In the genomic region with DNA sequence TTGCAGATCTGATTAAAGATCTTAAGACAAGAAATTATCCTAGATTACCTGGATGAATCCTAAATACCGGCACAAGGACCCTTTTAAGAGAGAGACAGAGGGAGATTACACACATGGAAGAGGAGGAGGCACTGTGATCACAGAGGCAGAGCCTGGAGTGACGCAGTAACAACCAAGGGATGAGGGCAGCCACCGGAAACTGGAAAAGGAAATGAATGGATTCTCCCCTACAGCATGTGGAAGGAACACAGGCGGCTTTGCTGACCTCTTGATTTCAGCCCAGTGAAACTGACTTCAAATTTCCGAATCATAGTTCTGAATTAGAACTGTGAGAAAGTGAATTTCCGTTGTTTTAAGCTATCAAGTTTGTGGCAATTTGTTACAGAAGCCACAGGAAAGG, we compare ENCODE assay signal across 1 cellular context.
TF ChIP-seq lines count a peak whose summit lies in the region.

No MANE protein-coding gene starts in this region.

TF ChIP-seq in GM23338, 12 proteins besides CTCF, POLR2A, EP300 and RAD21 (continued from another document):
- TF ChIP-seq, protein P1, sequence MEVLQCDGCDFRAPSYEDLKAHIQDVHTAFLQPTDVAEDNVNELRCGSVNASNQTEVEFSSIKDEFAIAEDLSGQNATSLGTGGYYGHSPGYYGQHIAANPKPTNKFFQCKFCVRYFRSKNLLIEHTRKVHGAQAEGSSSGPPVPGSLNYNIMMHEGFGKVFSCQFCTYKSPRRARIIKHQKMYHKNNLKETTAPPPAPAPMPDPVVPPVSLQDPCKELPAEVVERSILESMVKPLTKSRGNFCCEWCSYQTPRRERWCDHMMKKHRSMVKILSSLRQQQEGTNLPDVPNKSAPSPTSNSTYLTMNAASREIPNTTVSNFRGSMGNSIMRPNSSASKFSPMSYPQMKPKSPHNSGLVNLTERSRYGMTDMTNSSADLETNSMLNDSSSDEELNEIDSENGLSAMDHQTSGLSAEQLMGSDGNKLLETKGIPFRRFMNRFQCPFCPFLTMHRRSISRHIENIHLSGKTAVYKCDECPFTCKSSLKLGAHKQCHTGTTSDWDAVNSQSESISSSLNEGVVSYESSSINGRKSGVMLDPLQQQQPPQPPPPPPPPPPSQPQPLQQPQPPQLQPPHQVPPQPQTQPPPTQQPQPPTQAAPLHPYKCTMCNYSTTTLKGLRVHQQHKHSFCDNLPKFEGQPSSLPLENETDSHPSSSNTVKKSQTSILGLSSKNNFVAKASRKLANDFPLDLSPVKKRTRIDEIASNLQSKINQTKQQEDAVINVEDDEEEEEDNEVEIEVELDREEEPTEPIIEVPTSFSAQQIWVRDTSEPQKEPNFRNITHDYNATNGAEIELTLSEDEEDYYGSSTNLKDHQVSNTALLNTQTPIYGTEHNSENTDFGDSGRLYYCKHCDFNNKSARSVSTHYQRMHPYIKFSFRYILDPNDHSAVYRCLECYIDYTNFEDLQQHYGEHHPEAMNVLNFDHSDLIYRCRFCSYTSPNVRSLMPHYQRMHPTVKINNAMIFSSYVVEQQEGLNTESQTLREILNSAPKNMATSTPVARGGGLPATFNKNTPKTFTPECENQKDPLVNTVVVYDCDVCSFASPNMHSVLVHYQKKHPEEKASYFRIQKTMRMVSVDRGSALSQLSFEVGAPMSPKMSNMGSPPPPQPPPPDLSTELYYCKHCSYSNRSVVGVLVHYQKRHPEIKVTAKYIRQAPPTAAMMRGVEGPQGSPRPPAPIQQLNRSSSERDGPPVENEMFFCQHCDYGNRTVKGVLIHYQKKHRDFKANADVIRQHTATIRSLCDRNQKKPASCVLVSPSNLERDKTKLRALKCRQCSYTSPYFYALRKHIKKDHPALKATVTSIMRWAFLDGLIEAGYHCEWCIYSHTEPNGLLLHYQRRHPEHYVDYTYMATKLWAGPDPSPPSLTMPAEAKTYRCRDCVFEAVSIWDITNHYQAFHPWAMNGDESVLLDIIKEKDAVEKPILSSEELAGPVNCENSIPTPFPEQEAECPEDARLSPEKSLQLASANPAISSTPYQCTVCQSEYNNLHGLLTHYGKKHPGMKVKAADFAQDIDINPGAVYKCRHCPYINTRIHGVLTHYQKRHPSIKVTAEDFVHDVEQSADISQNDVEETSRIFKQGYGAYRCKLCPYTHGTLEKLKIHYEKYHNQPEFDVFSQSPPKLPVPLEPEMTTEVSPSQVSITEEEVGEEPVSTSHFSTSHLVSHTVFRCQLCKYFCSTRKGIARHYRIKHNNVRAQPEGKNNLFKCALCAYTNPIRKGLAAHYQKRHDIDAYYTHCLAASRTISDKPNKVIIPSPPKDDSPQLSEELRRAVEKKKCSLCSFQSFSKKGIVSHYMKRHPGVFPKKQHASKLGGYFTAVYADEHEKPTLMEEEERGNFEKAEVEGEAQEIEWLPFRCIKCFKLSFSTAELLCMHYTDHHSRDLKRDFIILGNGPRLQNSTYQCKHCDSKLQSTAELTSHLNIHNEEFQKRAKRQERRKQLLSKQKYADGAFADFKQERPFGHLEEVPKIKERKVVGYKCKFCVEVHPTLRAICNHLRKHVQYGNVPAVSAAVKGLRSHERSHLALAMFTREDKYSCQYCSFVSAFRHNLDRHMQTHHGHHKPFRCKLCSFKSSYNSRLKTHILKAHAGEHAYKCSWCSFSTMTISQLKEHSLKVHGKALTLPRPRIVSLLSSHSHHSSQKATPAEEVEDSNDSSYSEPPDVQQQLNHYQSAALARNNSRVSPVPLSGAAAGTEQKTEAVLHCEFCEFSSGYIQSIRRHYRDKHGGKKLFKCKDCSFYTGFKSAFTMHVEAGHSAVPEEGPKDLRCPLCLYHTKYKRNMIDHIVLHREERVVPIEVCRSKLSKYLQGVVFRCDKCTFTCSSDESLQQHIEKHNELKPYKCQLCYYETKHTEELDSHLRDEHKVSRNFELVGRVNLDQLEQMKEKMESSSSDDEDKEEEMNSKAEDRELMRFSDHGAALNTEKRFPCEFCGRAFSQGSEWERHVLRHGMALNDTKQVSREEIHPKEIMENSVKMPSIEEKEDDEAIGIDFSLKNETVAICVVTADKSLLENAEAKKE (CRISPR knock-in tag; IDR thresholded peaks at IDR 0.05) = no peak
- TF ChIP-seq, protein P2, sequence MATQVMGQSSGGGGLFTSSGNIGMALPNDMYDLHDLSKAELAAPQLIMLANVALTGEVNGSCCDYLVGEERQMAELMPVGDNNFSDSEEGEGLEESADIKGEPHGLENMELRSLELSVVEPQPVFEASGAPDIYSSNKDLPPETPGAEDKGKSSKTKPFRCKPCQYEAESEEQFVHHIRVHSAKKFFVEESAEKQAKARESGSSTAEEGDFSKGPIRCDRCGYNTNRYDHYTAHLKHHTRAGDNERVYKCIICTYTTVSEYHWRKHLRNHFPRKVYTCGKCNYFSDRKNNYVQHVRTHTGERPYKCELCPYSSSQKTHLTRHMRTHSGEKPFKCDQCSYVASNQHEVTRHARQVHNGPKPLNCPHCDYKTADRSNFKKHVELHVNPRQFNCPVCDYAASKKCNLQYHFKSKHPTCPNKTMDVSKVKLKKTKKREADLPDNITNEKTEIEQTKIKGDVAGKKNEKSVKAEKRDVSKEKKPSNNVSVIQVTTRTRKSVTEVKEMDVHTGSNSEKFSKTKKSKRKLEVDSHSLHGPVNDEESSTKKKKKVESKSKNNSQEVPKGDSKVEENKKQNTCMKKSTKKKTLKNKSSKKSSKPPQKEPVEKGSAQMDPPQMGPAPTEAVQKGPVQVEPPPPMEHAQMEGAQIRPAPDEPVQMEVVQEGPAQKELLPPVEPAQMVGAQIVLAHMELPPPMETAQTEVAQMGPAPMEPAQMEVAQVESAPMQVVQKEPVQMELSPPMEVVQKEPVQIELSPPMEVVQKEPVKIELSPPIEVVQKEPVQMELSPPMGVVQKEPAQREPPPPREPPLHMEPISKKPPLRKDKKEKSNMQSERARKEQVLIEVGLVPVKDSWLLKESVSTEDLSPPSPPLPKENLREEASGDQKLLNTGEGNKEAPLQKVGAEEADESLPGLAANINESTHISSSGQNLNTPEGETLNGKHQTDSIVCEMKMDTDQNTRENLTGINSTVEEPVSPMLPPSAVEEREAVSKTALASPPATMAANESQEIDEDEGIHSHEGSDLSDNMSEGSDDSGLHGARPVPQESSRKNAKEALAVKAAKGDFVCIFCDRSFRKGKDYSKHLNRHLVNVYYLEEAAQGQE (IDR thresholded peaks at IDR 0.05; ENCODE audit: unreplicated experiment) = no peak
- TF ChIP-seq EZH2phosphoT487 (IDR thresholded peaks at IDR 0.05; ENCODE audit: unreplicated experiment) = no peak
- TF ChIP-seq, protein P3, sequence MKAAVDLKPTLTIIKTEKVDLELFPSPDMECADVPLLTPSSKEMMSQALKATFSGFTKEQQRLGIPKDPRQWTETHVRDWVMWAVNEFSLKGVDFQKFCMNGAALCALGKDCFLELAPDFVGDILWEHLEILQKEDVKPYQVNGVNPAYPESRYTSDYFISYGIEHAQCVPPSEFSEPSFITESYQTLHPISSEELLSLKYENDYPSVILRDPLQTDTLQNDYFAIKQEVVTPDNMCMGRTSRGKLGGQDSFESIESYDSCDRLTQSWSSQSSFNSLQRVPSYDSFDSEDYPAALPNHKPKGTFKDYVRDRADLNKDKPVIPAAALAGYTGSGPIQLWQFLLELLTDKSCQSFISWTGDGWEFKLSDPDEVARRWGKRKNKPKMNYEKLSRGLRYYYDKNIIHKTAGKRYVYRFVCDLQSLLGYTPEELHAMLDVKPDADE (IDR thresholded peaks at IDR 0.05) = no peak
- TF ChIP-seq NANOG (IDR thresholded peaks at IDR 0.05; ENCODE audit: borderline replicate concordance) = no peak
- no peak for TF ChIP-seq STAT1 (IDR thresholded peaks at IDR 0.05; ENCODE audit: unreplicated experiment)
- no peak for TF ChIP-seq ZNF331 (CRISPR knock-in tag; IDR thresholded peaks at IDR 0.05; ENCODE audit: low read depth)
- no peak for TF ChIP-seq JUNB (IDR thresholded peaks at IDR 0.05; ENCODE audit: unreplicated experiment)
